9 cellular contexts compared by ENCODE assay signal in genomic region chrX:51332943-51333631, GRCh38. TPM values are rescaled to one million over a fixed set of nuclear protein-coding genes. Genes with fewer than 3 reads are reported as not detected.
DNase-seq lines count a peak whose midpoint lies in the region; ATAC-seq and TF ChIP-seq lines count a peak whose summit lies in the region.
"Not testable (repeated sequence)": the region's sequence is repeated elsewhere in the genome, so short reads cannot be mapped to it uniquely, and the experiment has no call there.
"Had no signal": no experiment of that assay in that cellular context is flagged by ENCODE, and none has a peak within 500 bp of the region (broad histone marks: within the 10 kb centered on the region; RNA-seq: fewer than 3 reads in every experiment).

No MANE protein-coding gene starts in this region.

- not testable (repeated sequence) for TF ChIP-seq CTCF in glutamatergic neuron (IDR thresholded peaks at IDR 0.05; ENCODE audit: partially characterized antibody, unreplicated experiment); upper lobe of right lung (IDR thresholded peaks at IDR 0.05)

- H3K9ac ChIP-seq in mesendoderm (ENCODE audit: low read length) = peak overlapping the region; percentile 64

- not testable (repeated sequence) for H3K4me1 Mint-ChIP-seq in activated CD8-positive, alpha-beta memory T cell treated with anti-CD3 and anti-CD28 coated beads, Interleukin-2, amount 10 ng/mL, durations not matched to agents 7 days and 5 days; central memory CD8-positive, alpha-beta T cell; glutamatergic neuron (ENCODE audit: low read depth, unreplicated experiment)

- intact Hi-C loops in sciatic nerve (cut with DNase I); upper lobe of right lung (cut with DNase I): not testable (repeated sequence)

- H3K23ac ChIP-seq in mesendoderm (ENCODE audit: low read length) = not testable (repeated sequence)

- H3K27me3 ChIP-seq in mesendoderm (ENCODE audit: insufficient read depth, low read length, poor library complexity); upper lobe of right lung: not testable (repeated sequence)

- H3K79me1 ChIP-seq in mesendoderm (ENCODE audit: low read length) = not testable (repeated sequence)

- H3K18ac ChIP-seq in mesendoderm (ENCODE audit: low read length) = not testable (repeated sequence)

- H3K4me2 ChIP-seq in mesendoderm (ENCODE audit: low read length) = not testable (repeated sequence)

- peaks cover 12% of the 10 kb centered on the region for H3K79me2 ChIP-seq in mesendoderm (ENCODE audit: control insufficient read depth, insufficient read depth, low read length)

- H3K27ac ChIP-seq in mesendoderm (ENCODE audit: low read depth, low read length); upper lobe of right lung: not testable (repeated sequence)

- CTCF ChIA-PET in activated CD8-positive, alpha-beta memory T cell treated with anti-CD3 and anti-CD28 coated beads, Interleukin-2, amount 10 ng/mL, durations not matched to agents 7 days and 5 days (lab: Charles Lee) = not testable (repeated sequence)

- no CpG with 5 or more reads among the region's 49 CpGs for WGBS in mesendoderm (ENCODE audit: extremely low coverage, insufficient coverage, low lambda C conversion rate)

- peak overlapping the region; percentile 86 for H3K56ac ChIP-seq in mesendoderm (ENCODE audit: low read length)

- not testable (repeated sequence) for H4K8ac ChIP-seq in mesendoderm (ENCODE audit: low read depth, low read length)

- H3K4me1 ChIP-seq in mesendoderm (ENCODE audit: control insufficient read depth, low read depth, low read length); upper lobe of right lung: not testable (repeated sequence)

- H3K9me3 Mint-ChIP-seq in activated CD8-positive, alpha-beta memory T cell treated with anti-CD3 and anti-CD28 coated beads, Interleukin-2, amount 10 ng/mL, durations not matched to agents 7 days and 5 days (ENCODE audit: low read depth); central memory CD8-positive, alpha-beta T cell; glutamatergic neuron (ENCODE audit: unreplicated experiment): not testable (repeated sequence)

- H2BK15ac ChIP-seq in mesendoderm (replicated peaks; ENCODE audit: low read depth) = not testable (repeated sequence)

- H2BK5ac ChIP-seq in mesendoderm (ENCODE audit: low read length) = not testable (repeated sequence)

- H3K4ac ChIP-seq in mesendoderm (ENCODE audit: low read depth, low read length) = not testable (repeated sequence)

- H2AK5ac ChIP-seq in mesendoderm (ENCODE audit: low read length) = not testable (repeated sequence)

- H3K4me3 ChIP-seq in mesendoderm (ENCODE audit: low read length) = peak overlapping the region; percentile 66
- peak overlapping the region; percentile 44 for H3K4me3 ChIP-seq in upper lobe of right lung

- not testable (repeated sequence) for H3K36me3 ChIP-seq in mesendoderm (ENCODE audit: control insufficient read depth, insufficient read depth, low read length); upper lobe of right lung

- DNase-seq in Daoy (ENCODE audit: low read depth) (peak; percentile 11), NCI-H1417 (lab: John Stamatoyannopoulos, UW) (peak in 2 of 3 experiments; percentile 34 to 46), glutamatergic neuron (peak; percentile 14), mesendoderm (peak; percentile 19)
- DNase-seq in activated CD8-positive, alpha-beta memory T cell treated with anti-CD3 and anti-CD28 coated beads, Interleukin-2, amount 10 ng/mL, durations not matched to agents 7 days and 5 days; central memory CD8-positive, alpha-beta T cell (ENCODE audit: low spot score in 2 of 2); sciatic nerve (ENCODE audit: low spot score); upper lobe of right lung: not testable (repeated sequence)

- ATAC-seq in activated CD8-positive, alpha-beta memory T cell treated with anti-CD3 and anti-CD28 coated beads, Interleukin-2, amount 10 ng/mL, durations not matched to agents 7 days and 5 days = peak; percentile 48
- not testable (repeated sequence) for ATAC-seq in central memory CD8-positive, alpha-beta T cell (replicated peaks; ENCODE audit: extremely low read depth, poor library complexity, severe bottlenecking)
- ATAC-seq in sciatic nerve (peak; percentile 49), upper lobe of right lung (peak; percentile 45)

- H3K36me3 Mint-ChIP-seq in activated CD8-positive, alpha-beta memory T cell treated with anti-CD3 and anti-CD28 coated beads, Interleukin-2, amount 10 ng/mL, durations not matched to agents 7 days and 5 days; central memory CD8-positive, alpha-beta T cell (ENCODE audit: insufficient read depth); glutamatergic neuron (ENCODE audit: unreplicated experiment): not testable (repeated sequence)

- H3K4me3 Mint-ChIP-seq in activated CD8-positive, alpha-beta memory T cell treated with anti-CD3 and anti-CD28 coated beads, Interleukin-2, amount 10 ng/mL, durations not matched to agents 7 days and 5 days = peak overlapping the region; percentile 79
- peak overlapping the region; percentile 73 for H3K4me3 Mint-ChIP-seq in central memory CD8-positive, alpha-beta T cell
- peak overlapping the region; percentile 85 for H3K4me3 Mint-ChIP-seq in glutamatergic neuron (ENCODE audit: unreplicated experiment)

- not testable (repeated sequence) for H3K9me3 ChIP-seq in upper lobe of right lung

- peak overlapping the region; percentile 46 for H3K27ac Mint-ChIP-seq in activated CD8-positive, alpha-beta memory T cell treated with anti-CD3 and anti-CD28 coated beads, Interleukin-2, amount 10 ng/mL, durations not matched to agents 7 days and 5 days
- not testable (repeated sequence) for H3K27ac Mint-ChIP-seq in central memory CD8-positive, alpha-beta T cell (ENCODE audit: low read depth)
- peak overlapping the region; percentile 93 for H3K27ac Mint-ChIP-seq in glutamatergic neuron (ENCODE audit: unreplicated experiment)

- H4K5ac ChIP-seq in mesendoderm (ENCODE audit: low read length) = not testable (repeated sequence)

- H2BK120ac ChIP-seq in mesendoderm (ENCODE audit: low read depth, low read length) = not testable (repeated sequence)

- H3K27me3 Mint-ChIP-seq in activated CD8-positive, alpha-beta memory T cell treated with anti-CD3 and anti-CD28 coated beads, Interleukin-2, amount 10 ng/mL, durations not matched to agents 7 days and 5 days; central memory CD8-positive, alpha-beta T cell; glutamatergic neuron (ENCODE audit: unreplicated experiment): not testable (repeated sequence)

RNA-seq across cellular contexts. Expression of gene NUDT10, which starts 0.5 kb away (rescaled TPM):
- total RNA-seq in Daoy (2014; rRNA removed; shearing (Covaris generic)) = 9.9 and 14.7 TPM in 2 replicates
- under 1 TPM; 0.70 to 0.91 TPM for total RNA-seq in activated CD8-positive, alpha-beta memory T cell treated with anti-CD3 and anti-CD28 coated beads, Interleukin-2, amount 10 ng/mL, durations not matched to agents 7 days and 5 days
- total RNA-seq in glutamatergic neuron (ENCODE audit: unreplicated experiment) (19.3 TPM), sciatic nerve (2.5 TPM), upper lobe of right lung (not detected)
- 33.0 TPM for polyA plus RNA-seq in mesendoderm (2013, experiment 1 of 2)
- polyA plus RNA-seq in mesendoderm (2013, experiment 2 of 2) = 32.2 TPM
- total RNA-seq: lung microvascular endothelial cell had no signal
